Comparison of ENCODE assay signal across 1 cellular context in genomic region chr15:35673093-35673573, GRCh38.
TF ChIP-seq lines count a peak whose summit lies in the region.

No MANE protein-coding gene starts in this region.

TF ChIP-seq in HepG2, 621 proteins besides CTCF, POLR2A, EP300 and RAD21 (continued from another document):
- TF ChIP-seq UBTF (CRISPR knock-in tag; IDR thresholded peaks at IDR 0.05) (no peak), MLLT10 (CRISPR knock-in tag; IDR thresholded peaks at IDR 0.05) (no peak), ZNF816 (CRISPR knock-in tag; IDR thresholded peaks at IDR 0.05; ENCODE audit: borderline replicate concordance) (no peak), EEA1 (CRISPR knock-in tag; IDR thresholded peaks at IDR 0.05; ENCODE audit: borderline replicate concordance) (no peak), ETV5 (CRISPR knock-in tag; IDR thresholded peaks at IDR 0.05; ENCODE audit: borderline replicate concordance) (peak; percentile 85), ELF3 (CRISPR knock-in tag; IDR thresholded peaks at IDR 0.05) (peak; percentile 43; the same call in 1 of the 2 replicates), PRDM4 (CRISPR knock-in tag; IDR thresholded peaks at IDR 0.05; ENCODE audit: borderline replicate concordance) (no peak), FOXA3 (CRISPR knock-in tag; IDR thresholded peaks at IDR 0.05) (0 out of 2 replicates have a peak, but pooled peaks have one; percentile 13), ZNF414 (CRISPR knock-in tag; IDR thresholded peaks at IDR 0.05) (no peak), ZNF704 (CRISPR knock-in tag; IDR thresholded peaks at IDR 0.05; ENCODE audit: borderline replicate concordance) (no peak), POGZ (CRISPR knock-in tag; IDR thresholded peaks at IDR 0.05) (0 out of 2 replicates have a peak, but pooled peaks have one; percentile 19), ETV6 (CRISPR knock-in tag; conservative IDR thresholded peaks at IDR 0.05) (peak; percentile 47; the same call in 1 of the 2 replicates), AHR (CRISPR knock-in tag; IDR thresholded peaks at IDR 0.05) (no peak), MED1 (CRISPR knock-in tag; IDR thresholded peaks at IDR 0.05) (peak; percentile 36; the same call in 1 of the 2 replicates), IRF9 (CRISPR knock-in tag; IDR thresholded peaks at IDR 0.05; ENCODE audit: borderline replicate concordance) (no peak), ZNF710 (CRISPR knock-in tag; IDR thresholded peaks at IDR 0.05; ENCODE audit: borderline replicate concordance) (0 out of 2 replicates have a peak, but pooled peaks have one; percentile 29), ZNF781 (CRISPR knock-in tag; IDR thresholded peaks at IDR 0.05; ENCODE audit: borderline replicate concordance, not compliant biosample characterization) (no peak), ZMYM4 (CRISPR knock-in tag; IDR thresholded peaks at IDR 0.05) (no peak), GABPA (IDR thresholded peaks at IDR 0.05; ENCODE audit: low read depth, low read length) (peak; percentile 33), GABPA (CRISPR knock-in tag; IDR thresholded peaks at IDR 0.05; ENCODE audit: low read depth) (peak; percentile 86), ZNF362 (CRISPR knock-in tag; IDR thresholded peaks at IDR 0.05; ENCODE audit: borderline replicate concordance) (peak; percentile 34; the same call in 1 of the 2 replicates)
TF ChIP-seq in HepG2: peak in this region for 13.
